14 cellular contexts compared by ENCODE assay signal in the genomic region with DNA sequence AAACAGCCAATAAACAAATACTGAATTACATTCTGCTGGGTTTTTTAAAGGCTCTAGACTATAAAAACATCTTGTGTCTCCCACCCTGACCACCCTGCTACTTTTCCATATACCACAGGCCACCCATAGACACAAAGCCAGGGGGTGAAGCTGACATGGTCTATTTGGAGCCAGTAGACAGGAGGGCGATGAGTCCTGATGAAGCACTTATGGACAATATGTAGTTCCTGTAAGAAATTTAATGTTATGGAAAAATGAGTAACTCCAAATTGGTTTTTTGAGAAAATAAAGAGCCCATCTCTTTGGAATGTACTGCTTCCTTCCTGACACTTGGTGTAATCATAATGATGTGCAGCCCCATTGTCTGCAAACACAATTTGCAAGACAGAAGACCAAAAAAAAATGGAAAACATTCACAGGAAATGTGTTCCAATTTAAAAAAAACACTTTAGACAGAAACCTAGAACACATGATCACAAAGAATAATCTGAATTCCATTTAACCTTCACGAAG. TPM values are rescaled to one million over a fixed set of nuclear protein-coding genes. Genes with fewer than 3 reads are reported as not detected.
DNase-seq lines count a peak whose midpoint lies in the region; ATAC-seq and TF ChIP-seq lines count a peak whose summit lies in the region.
"Had no signal": no experiment of that assay in that cellular context is flagged by ENCODE, and none has a peak within 500 bp of the region (broad histone marks: within the 10 kb centered on the region; RNA-seq: fewer than 3 reads in every experiment).

No MANE protein-coding gene starts in this region.

- no peaks in the 10 kb centered on the region for H3K27me3 Mint-ChIP-seq in stimulated activated memory B cell treated with anti-CD40 and anti-IgM and Interleukin-4, amounts not matched to agents 10 μg/mL and 1 μg/mL and 100 μg/mL, for 72 hours
- H3K27me3 Mint-ChIP-seq in activated naive CD8-positive, alpha-beta T cell treated with anti-CD3 and anti-CD28 coated beads, Interleukin-2, amount 50 U/mL, for 24 hours = no peaks in the 10 kb centered on the region
- H3K27me3 Mint-ChIP-seq: activated naive CD8-positive, alpha-beta T cell treated with anti-CD3 and anti-CD28 coated beads for 36 hours had no signal

- H3K9me3 ChIP-seq in SJSA1 (replicated peaks) = no peaks in the 10 kb centered on the region
- no peaks in the 10 kb centered on the region for H3K9me3 ChIP-seq in gastroesophageal sphincter

- DNase-seq in EH (ENCODE audit: low read depth) (peak; percentile 29), SJSA1 (ENCODE audit: low read depth in 1 of 2, low spot score in 2 of 2) (peak; percentile 87 to 91), GM19240 (ENCODE audit: insufficient read length, low spot score) (no peak), KBM-7 (no peak)
- DNase-seq in activated naive CD8-positive, alpha-beta T cell treated with anti-CD3 and anti-CD28 coated beads, Interleukin-2, amount 50 U/mL, for 24 hours = no peak
- DNase-seq: activated naive CD8-positive, alpha-beta T cell treated with anti-CD3 and anti-CD28 coated beads for 36 hours; central memory CD4-positive, alpha-beta T cell; foreskin keratinocyte; NCI-H1436 treated with DMSO at 0.1 percent for 48 hours; stimulated activated naive CD4-positive, alpha-beta T cell treated with Interleukin-2 at 50 U/mL for 16 hours; T-helper 1 cell had no signal

- no peak for TF ChIP-seq EP300 in gastroesophageal sphincter (IDR thresholded peaks at IDR 0.05)

- in situ Hi-C loops in KBM-7 (cut with MboI; ENCODE audit: low pct_unique_long_range_greater_than_20kb, low sequenced_read_pairs) = loop anchor here (25.0 kb wide), 1 partner anchor 544 kb away; no protein-coding TSS in a partner anchor

- H3K4me1 Mint-ChIP-seq in stimulated activated memory B cell treated with anti-CD40 and anti-IgM and Interleukin-4, amounts not matched to agents 10 μg/mL and 1 μg/mL and 100 μg/mL, for 72 hours = peaks cover 14% of the 10 kb centered on the region
- peaks cover 12% of the 10 kb centered on the region for H3K4me1 Mint-ChIP-seq in activated naive CD8-positive, alpha-beta T cell treated with anti-CD3 and anti-CD28 coated beads, Interleukin-2, amount 50 U/mL, for 24 hours

- H3K27me3 ChIP-seq in SJSA1 (replicated peaks) (no peaks in the 10 kb centered on the region), gastroesophageal sphincter (no peaks in the 10 kb centered on the region)
- H3K27me3 ChIP-seq: foreskin keratinocyte had no signal

- H3K9me3 Mint-ChIP-seq in stimulated activated memory B cell treated with anti-CD40 and anti-IgM and Interleukin-4, amounts not matched to agents 10 μg/mL and 1 μg/mL and 100 μg/mL, for 72 hours = no peaks in the 10 kb centered on the region
- H3K9me3 Mint-ChIP-seq in activated naive CD8-positive, alpha-beta T cell treated with anti-CD3 and anti-CD28 coated beads, Interleukin-2, amount 50 U/mL, for 24 hours = no peaks in the 10 kb centered on the region
- H3K9me3 Mint-ChIP-seq: activated naive CD8-positive, alpha-beta T cell treated with anti-CD3 and anti-CD28 coated beads for 36 hours; activated T-helper 1 cell treated with anti-CD3 and anti-CD28 coated beads, Interleukin-12 subunit alpha, Interleukin-12 subunit beta, Interleukin-2, Interleukin-4 antibody, amounts not matched to agents 30 ng/mL and 10 ng/mL and 1 ng/mL, durations not matched to agents 14 hours and 24 hours and 36 hours had no signal

- ATAC-seq in gastroesophageal sphincter = no peak
- no peak for ATAC-seq in stimulated activated memory B cell treated with anti-CD40 and anti-IgM and Interleukin-4, amounts not matched to agents 10 μg/mL and 1 μg/mL and 100 μg/mL, for 72 hours
- ATAC-seq in activated naive CD8-positive, alpha-beta T cell treated with anti-CD3 and anti-CD28 coated beads, Interleukin-2, amount 50 U/mL, for 24 hours = no peak
- ATAC-seq: foreskin keratinocyte had no signal

- peaks cover 75% of the 10 kb centered on the region for H3K4me1 ChIP-seq in SJSA1 (replicated peaks)
- H3K4me1 ChIP-seq in gastroesophageal sphincter = peaks cover 33 to 95% (median 46%) of the 10 kb centered on the region in 3 donors

- peaks cover 86% of the 10 kb centered on the region for H3K36me3 ChIP-seq in SJSA1
- H3K36me3 ChIP-seq in gastroesophageal sphincter = peaks cover 0 to 68% of the 10 kb centered on the region in 2 donors

- no peak overlapping the region for H3K4me3 ChIP-seq in SJSA1
- no peak overlapping the region for H3K4me3 ChIP-seq in gastroesophageal sphincter

- WGBS in gastroesophageal sphincter (ENCODE audit: low coverage in 1 of 2), 2 donors = 47 to 55% methylated on average over 2 of the region's 2 CpGs

- TF ChIP-seq CTCF in gastroesophageal sphincter (IDR thresholded peaks at IDR 0.05) = no peak

- H3K36me3 Mint-ChIP-seq in stimulated activated memory B cell treated with anti-CD40 and anti-IgM and Interleukin-4, amounts not matched to agents 10 μg/mL and 1 μg/mL and 100 μg/mL, for 72 hours = peaks cover 36% of the 10 kb centered on the region
- peaks cover 50% of the 10 kb centered on the region for H3K36me3 Mint-ChIP-seq in activated naive CD8-positive, alpha-beta T cell treated with anti-CD3 and anti-CD28 coated beads, Interleukin-2, amount 50 U/mL, for 24 hours (ENCODE audit: low read depth)

- no peak for TF ChIP-seq POLR2A in gastroesophageal sphincter (IDR thresholded peaks at IDR 0.05)

- no peak overlapping the region for H3K4me3 Mint-ChIP-seq in stimulated activated memory B cell treated with anti-CD40 and anti-IgM and Interleukin-4, amounts not matched to agents 10 μg/mL and 1 μg/mL and 100 μg/mL, for 72 hours
- no peak overlapping the region for H3K4me3 Mint-ChIP-seq in activated naive CD8-positive, alpha-beta T cell treated with anti-CD3 and anti-CD28 coated beads, Interleukin-2, amount 50 U/mL, for 24 hours
- H3K4me3 Mint-ChIP-seq: activated naive CD8-positive, alpha-beta T cell treated with anti-CD3 and anti-CD28 coated beads for 36 hours; activated T-helper 1 cell treated with anti-CD3 and anti-CD28 coated beads, Interleukin-12 subunit alpha, Interleukin-12 subunit beta, Interleukin-2, Interleukin-4 antibody, amounts not matched to agents 30 ng/mL and 10 ng/mL and 1 ng/mL, durations not matched to agents 14 hours and 24 hours and 36 hours had no signal

- peak overlapping the region; percentile 17 for H3K27ac Mint-ChIP-seq in stimulated activated memory B cell treated with anti-CD40 and anti-IgM and Interleukin-4, amounts not matched to agents 10 μg/mL and 1 μg/mL and 100 μg/mL, for 72 hours
- H3K27ac Mint-ChIP-seq in activated naive CD8-positive, alpha-beta T cell treated with anti-CD3 and anti-CD28 coated beads, Interleukin-2, amount 50 U/mL, for 24 hours = no peak overlapping the region
- H3K27ac Mint-ChIP-seq: activated naive CD8-positive, alpha-beta T cell treated with anti-CD3 and anti-CD28 coated beads for 36 hours; activated T-helper 1 cell treated with anti-CD3 and anti-CD28 coated beads, Interleukin-12 subunit alpha, Interleukin-12 subunit beta, Interleukin-2, Interleukin-4 antibody, amounts not matched to agents 30 ng/mL and 10 ng/mL and 1 ng/mL, durations not matched to agents 14 hours and 24 hours and 36 hours had no signal

- H3K27ac ChIP-seq in SJSA1 = peak overlapping the region; percentile 72
- H3K27ac ChIP-seq in gastroesophageal sphincter = peak overlapping the region; percentile 50 to 92 (median 76)
- H3K27ac ChIP-seq: foreskin keratinocyte had no signal

RNA-seq across cellular contexts. Expression of a gene that starts 11.8 kb away (rescaled TPM):
- 233 and 323 TPM in 2 replicates for total RNA-seq in SJSA1 (2014; rRNA removed; shearing (Covaris generic))
- 100 to 1,000 TPM in 3 of 4 donors, 10 to 100 TPM in 1; 99.6 to 308 (median 165) TPM for total RNA-seq in gastroesophageal sphincter

Comparison
In these comparisons a context has a peak if more than half of its experiments do, and no peak if none do; other contexts are left out.
1. DNase-seq: peak in EH (single experiment) and SJSA1 (2 of 2); none in GM19240 (single experiment), activated naive CD8-positive, alpha-beta T cell treated with anti-CD3 and anti-CD28 coated beads, Interleukin-2, amount 50 U/mL, for 24 hours (single experiment) and KBM-7 (single experiment).